ENCODE assay signal across 8 cellular contexts in the genomic region with DNA sequence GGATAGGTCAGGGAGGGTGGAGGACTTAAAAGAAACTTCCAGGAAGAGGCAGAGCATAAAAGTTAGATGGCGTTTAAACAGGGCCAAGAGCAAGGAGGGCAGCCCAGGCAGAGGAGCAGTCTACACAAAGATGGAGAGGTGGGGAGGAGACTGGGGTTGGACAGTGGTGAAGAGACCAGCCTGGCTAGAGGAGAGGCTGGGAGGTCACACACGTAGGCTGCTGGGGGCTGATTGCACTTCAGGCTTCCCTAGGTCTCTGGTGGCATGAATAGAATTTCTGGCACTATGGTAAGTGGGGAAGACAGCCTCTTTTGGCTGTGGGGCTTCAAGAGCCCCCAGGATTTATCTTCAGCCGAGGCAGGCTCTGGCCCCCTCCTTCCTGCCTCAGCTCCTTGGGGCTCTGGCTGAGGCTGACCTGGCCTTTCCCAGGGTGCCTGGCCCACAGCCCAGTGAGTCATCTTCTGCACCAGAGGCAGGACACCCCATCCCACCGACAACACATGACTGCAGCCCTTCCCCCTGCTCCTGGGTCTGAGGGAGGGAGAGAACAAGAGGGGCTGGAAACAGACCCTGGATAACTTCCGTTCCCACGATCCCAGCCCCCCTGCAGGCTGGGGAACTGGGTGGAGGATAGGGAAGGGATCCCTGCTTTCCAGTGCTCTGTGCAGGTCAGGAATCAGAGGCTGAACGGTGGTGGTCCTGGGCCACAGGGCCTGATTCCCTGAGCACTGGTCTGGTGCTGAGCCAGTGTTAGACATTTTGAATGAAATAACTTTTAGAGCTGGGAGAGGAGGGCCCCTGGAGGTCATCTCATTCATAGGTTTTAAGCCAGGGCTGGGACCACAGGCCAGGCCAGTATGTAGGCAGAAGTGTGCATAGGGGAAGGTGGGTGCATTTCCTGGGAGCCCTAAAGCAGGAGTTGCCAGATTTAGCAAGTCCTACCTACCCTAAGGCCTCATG. TPM values are rescaled to one million over a fixed set of nuclear protein-coding genes. Genes with fewer than 3 reads are reported as not detected.
DNase-seq lines count a peak whose midpoint lies in the region; ATAC-seq and TF ChIP-seq lines count a peak whose summit lies in the region.

No MANE protein-coding gene starts in this region.

- H3K9ac ChIP-seq in SK-N-MC (ENCODE audit: insufficient read length): peak overlapping the region; percentile 12

- H3K4me1 Mint-ChIP-seq in glutamatergic neuron (ENCODE audit: low read depth, unreplicated experiment): peaks cover 44% of the 10 kb centered on the region

- H3K36me3 ChIP-seq in GM06990 (ENCODE audit: control insufficient read depth, insufficient read depth, low read length) (no peaks in the 10 kb centered on the region), SK-N-MC (ENCODE audit: insufficient read depth, low read length) (no peaks in the 10 kb centered on the region)

- TF ChIP-seq CTCF in GM06990 (IDR thresholded peaks at IDR 0.05; ENCODE audit: insufficient read depth, low read length, poor library complexity, severe bottlenecking): peak; percentile 34
- TF ChIP-seq CTCF in glutamatergic neuron (IDR thresholded peaks at IDR 0.05; ENCODE audit: partially characterized antibody, unreplicated experiment): no peak

- H3K4me3 Mint-ChIP-seq in glutamatergic neuron (ENCODE audit: unreplicated experiment): no peak overlapping the region

- no peaks in the 10 kb centered on the region for H3K27me3 ChIP-seq in GM06990 (replicated peaks; ENCODE audit: control insufficient read depth, insufficient read depth, low read length)

- H3K4me3 ChIP-seq in GM06990 (replicated peaks; ENCODE audit: low read depth, low read length): no peak overlapping the region
- peak overlapping the region; percentile 7; the same call in 1 of the 2 replicates for H3K4me3 ChIP-seq in SK-N-MC

- H3K9me3 ChIP-seq in SK-N-MC (ENCODE audit: low read depth, low read length): no peaks in the 10 kb centered on the region

- no peaks in the 10 kb centered on the region for H3K36me3 Mint-ChIP-seq in glutamatergic neuron (ENCODE audit: unreplicated experiment)

- intact Hi-C loops in sciatic nerve (cut with DNase I): loop anchor here (2.0 kb wide), 1 partner anchor 28 kb away; no protein-coding TSS in a partner anchor

- ATAC-seq in sciatic nerve: peak; percentile 78
- ATAC-seq in GM21825 (IDR thresholded peaks at IDR 0.05; ENCODE audit: unreplicated experiment): no peak

- peaks cover 7% of the 10 kb centered on the region for H3K9me3 Mint-ChIP-seq in glutamatergic neuron (ENCODE audit: unreplicated experiment)

- DNase-seq in GM06990 (ENCODE audit: extremely low read depth, insufficient read length) (no peak), SK-N-MC (ENCODE audit: low read depth, low spot score) (no peak), glutamatergic neuron (no peak), sciatic nerve (ENCODE audit: low spot score) (peak; percentile 88), DMS153 (lab: John Stamatoyannopoulos, UW) (no peak), globus pallidus (ENCODE audit: low spot score) (no peak)
- DNase-seq in stimulated activated CD4-positive, alpha-beta T cell treated with anti-CD3 and anti-CD28 coated beads, Interleukin-2, amount 100 ng/mL, for 48 hours: no peak

- peak overlapping the region; percentile 68 for H3K27ac Mint-ChIP-seq in glutamatergic neuron (ENCODE audit: unreplicated experiment)

- H3K27me3 Mint-ChIP-seq in glutamatergic neuron (ENCODE audit: unreplicated experiment): peaks cover 2% of the 10 kb centered on the region

- H3K27ac ChIP-seq in SK-N-MC: peak overlapping the region; percentile 60; the same call in 1 of the 2 replicates

RNA-seq across cellular contexts. Expression of gene ARHGEF17, which starts 26.4 kb away (rescaled TPM):
- total RNA-seq in glutamatergic neuron (ENCODE audit: unreplicated experiment) (43.3 TPM), sciatic nerve (110 TPM)

RNA-seq across cellular contexts. Expression of gene RELT, which starts 41.7 kb away (rescaled TPM):
- total RNA-seq in glutamatergic neuron (ENCODE audit: unreplicated experiment): 9.2 TPM
- total RNA-seq in sciatic nerve: 9.4 TPM
